1 cellular context compared by ENCODE assay signal in the genomic region with DNA sequence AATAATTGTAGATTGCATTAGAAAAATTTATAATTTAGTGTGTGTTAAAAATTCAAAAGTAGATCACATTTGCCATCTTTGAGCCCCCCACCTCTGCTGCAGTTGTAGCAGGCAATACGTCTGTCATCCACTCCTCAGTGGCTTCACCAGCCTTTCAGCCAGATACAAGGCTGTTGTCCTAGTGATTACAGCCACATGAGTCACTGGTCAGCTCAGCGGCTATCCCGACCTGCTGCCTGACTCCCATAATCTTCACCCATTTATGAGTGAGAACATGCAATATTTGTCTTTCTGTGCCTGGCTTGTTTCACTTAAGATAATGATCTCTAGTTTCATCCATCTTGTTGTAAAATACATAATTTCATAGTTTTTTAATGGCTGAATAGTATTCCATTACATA.
TF ChIP-seq lines count a peak whose summit lies in the region.

No MANE protein-coding gene starts in this region.

TF ChIP-seq in endothelial cell of umbilical vein, 7 proteins besides CTCF, POLR2A, EP300 and RAD21:
- TF ChIP-seq, protein P1, sequence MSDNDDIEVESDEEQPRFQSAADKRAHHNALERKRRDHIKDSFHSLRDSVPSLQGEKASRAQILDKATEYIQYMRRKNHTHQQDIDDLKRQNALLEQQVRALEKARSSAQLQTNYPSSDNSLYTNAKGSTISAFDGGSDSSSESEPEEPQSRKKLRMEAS (IDR thresholded peaks at IDR 0.05; ENCODE audit: insufficient read depth, insufficient read length): no peak
- peak; percentile 13 for TF ChIP-seq FOS (IDR thresholded peaks at IDR 0.05; ENCODE audit: borderline replicate concordance, insufficient read depth, low read length)
